8 cellular contexts compared by ENCODE assay signal in the genomic region with DNA sequence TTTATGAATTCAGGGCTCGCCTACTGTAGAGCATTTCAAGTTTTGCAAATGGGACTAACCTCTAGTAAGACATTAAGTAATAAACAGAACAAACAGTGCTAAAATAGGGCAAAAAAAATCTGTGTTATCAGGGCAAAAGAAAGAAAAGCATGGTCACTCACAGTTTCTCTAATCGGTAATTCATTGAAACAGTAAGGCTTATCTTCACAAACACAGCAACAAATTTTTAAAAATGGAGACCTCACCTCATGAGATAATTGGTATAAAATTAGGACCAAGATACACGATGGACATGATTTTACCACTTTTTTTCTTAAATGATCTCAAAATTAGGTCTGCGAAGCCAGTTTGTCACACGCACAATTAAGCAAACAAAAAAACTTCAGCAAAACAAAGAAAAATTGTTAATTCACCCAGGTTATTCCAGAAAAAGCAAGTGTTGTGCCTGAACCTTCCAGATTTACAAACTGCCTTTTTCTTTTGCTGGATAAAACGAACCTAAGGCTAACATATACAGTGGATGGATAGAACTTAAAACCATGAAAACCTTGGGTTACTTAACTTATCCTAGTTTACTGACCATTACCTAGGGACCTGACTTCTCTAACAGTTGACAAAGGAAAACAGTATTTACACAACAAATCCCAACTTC. TPM values are rescaled to one million over a fixed set of nuclear protein-coding genes. Genes with fewer than 3 reads are reported as not detected.
DNase-seq lines count a peak whose midpoint lies in the region; ATAC-seq, FAIRE-seq and TF ChIP-seq lines count a peak whose summit lies in the region.

No MANE protein-coding gene starts in this region.

- H3K36me3 ChIP-seq in HCT116 (ENCODE audit: control insufficient read depth in 1 of 2, insufficient read depth in 2 of 2, low read length in 2 of 2) (peaks cover 6 to 19% of the 10 kb centered on the region in 2 experiments; a peak in 2 of 4 replicates), hepatocyte (replicated peaks; ENCODE audit: insufficient read depth, low read depth) (no peaks in the 10 kb centered on the region), skeletal muscle satellite cell (ENCODE audit: insufficient read depth, low read length) (peaks cover 5% of the 10 kb centered on the region)

- no peak for TF ChIP-seq CTCF in HCT116 (IDR thresholded peaks at IDR 0.05 in 2 of 3, conservative IDR thresholded peaks at IDR 0.05 in 1 of 3; ENCODE audit: borderline replicate concordance in 1 of 3, insufficient read depth in 1 of 3, low read depth in 2 of 3, low read length in 2 of 3)
- TF ChIP-seq CTCF in WI38 (IDR thresholded peaks at IDR 0.05; ENCODE audit: low read depth, low read length) = no peak
- no peak for TF ChIP-seq CTCF in hepatocyte (IDR thresholded peaks at IDR 0.05; ENCODE audit: poor library complexity)

- CTCF ChIA-PET in HCT116 (lab: Charles Lee) = no interaction called here

- H3K9ac ChIP-seq in HCT116 (ENCODE audit: low read length) = peak overlapping the region; percentile 90
- peak overlapping the region; percentile 88 for H3K9ac ChIP-seq in skeletal muscle satellite cell (ENCODE audit: low read depth, low read length)

- no peak for ATAC-seq in HCT116
- no peak for ATAC-seq in HG03442 (IDR thresholded peaks at IDR 0.05; ENCODE audit: unreplicated experiment)

- WGBS in hepatocyte (ENCODE audit: low lambda C conversion rate, missing lambda C conversion rate) = 34% methylated on average over 6 of the region's 6 CpGs

- no peak overlapping the region for H2AFZ ChIP-seq in HCT116 (ENCODE audit: low read depth, low read length, poor library complexity, severe bottlenecking)
- H2AFZ ChIP-seq in hepatocyte = peak overlapping the region; percentile 66

- RAD21 ChIA-PET in HCT116 (lab: Charles Lee; ENCODE audit: low non-redundant PET in 1 of 2, low total read pairs in 2 of 2, uncharacterized antibody in 2 of 2, unreplicated experiment in 2 of 2) = no interaction called here

- no peaks in the 10 kb centered on the region for H3K9me3 ChIP-seq in HCT116 (ENCODE audit: control insufficient read depth in 1 of 2, insufficient read depth in 1 of 2, low read depth in 1 of 2, low read length in 2 of 2)
- no peaks in the 10 kb centered on the region for H3K9me3 ChIP-seq in hepatocyte (ENCODE audit: low read depth)
- no peaks in the 10 kb centered on the region for H3K9me3 ChIP-seq in skeletal muscle satellite cell (replicated peaks; ENCODE audit: low read length)

- peaks cover 9 to 73% of the 10 kb centered on the region in 2 experiments for H3K4me1 ChIP-seq in HCT116 (ENCODE audit: control insufficient read depth in 1 of 2, insufficient read depth in 2 of 2, low read length in 2 of 2)
- H3K4me1 ChIP-seq in hepatocyte (ENCODE audit: insufficient read depth) = peaks cover 43% of the 10 kb centered on the region
- H3K4me1 ChIP-seq in skeletal muscle satellite cell (ENCODE audit: control insufficient read depth, insufficient read depth, low read length) = peaks cover 57% of the 10 kb centered on the region

- H3K9me2 ChIP-seq in HCT116 (ENCODE audit: insufficient read depth) = no peaks in the 10 kb centered on the region
- H3K9me2 ChIP-seq in hepatocyte (replicated peaks; ENCODE audit: insufficient read depth) = no peaks in the 10 kb centered on the region

- no peak for TF ChIP-seq POLR2A in HCT116 (IDR thresholded peaks at IDR 0.05; ENCODE audit: borderline replicate concordance, extremely low read depth, insufficient read depth, insufficient read length)

- no peak for FAIRE-seq in HTR-8/SVneo (lab: Jason Lieb, UNC)

- intact Hi-C loops in HCT116 (cut with micrococcal nuclease) = no loop called here

- H3K4me2 ChIP-seq in HCT116 (ENCODE audit: low read length) (peak overlapping the region; percentile 87), hepatocyte (peak overlapping the region; percentile 75), skeletal muscle satellite cell (ENCODE audit: low read length) (peak overlapping the region; percentile 86)

- BruUV-seq in HCT116 (replicated peaks; lab: Mats Ljungman, UMichigan) = TSS peak; percentile 36

- TF ChIP-seq RAD21 in HCT116 (IDR thresholded peaks at IDR 0.05; ENCODE audit: low read depth) = no peak

- H4K20me1 ChIP-seq in HCT116 (ENCODE audit: insufficient read depth) = peaks cover 21% of the 10 kb centered on the region; the same call in 1 of the 2 replicates
- H4K20me1 ChIP-seq in hepatocyte (ENCODE audit: insufficient read depth, poor library complexity, severe bottlenecking) = peaks cover 17% of the 10 kb centered on the region

- H3K27ac ChIP-seq in HCT116 (ENCODE audit: low read depth, low read length) = peak overlapping the region; percentile 82; the same call in 1 of the 2 replicates
- peak overlapping the region; percentile 94 for H3K27ac ChIP-seq in hepatocyte

- peaks cover 64% of the 10 kb centered on the region for H3K79me2 ChIP-seq in HCT116 (ENCODE audit: insufficient read depth, low read length)
- H3K79me2 ChIP-seq in hepatocyte = peaks cover 65% of the 10 kb centered on the region

- H3K4me3 ChIP-seq in HCT116 (replicated peaks in 1 of 2; ENCODE audit: low read depth in 1 of 2, low read length in 2 of 2) (peak overlapping the region; percentile 82 to 95), WI38 (ENCODE audit: low read depth, low read length) (peak overlapping the region; percentile 81), hepatocyte (peak overlapping the region; percentile 89), skeletal muscle satellite cell (ENCODE audit: low read length) (peak overlapping the region; percentile 91)

- H3K27me3 ChIP-seq in HCT116 (ENCODE audit: insufficient read depth, low read length) (no peaks in the 10 kb centered on the region), hepatocyte (no peaks in the 10 kb centered on the region), skeletal muscle satellite cell (ENCODE audit: control insufficient read depth, insufficient read depth, low read length) (no peaks in the 10 kb centered on the region)

- POLR2A ChIA-PET in HCT116 (lab: Charles Lee) = no interaction called here

- DNase-seq in HCT116 (ENCODE audit: low read depth, low spot score) (no peak), hepatocyte (ENCODE audit: low spot score) (no peak), NCI-H2171 treated with DMSO at 0.1 percent for 48 hours (lab: John Stamatoyannopoulos, UW) (no peak), HTR-8/SVneo (ENCODE audit: insufficient read length, low spot score) (no peak)
- no peak for DNase-seq in activated CD8-positive, alpha-beta memory T cell treated with anti-CD3 and anti-CD28 coated beads, Interleukin-2, amount 50 U/mL, for 4 hours

TF ChIP-seq in HCT116, 20 proteins besides CTCF, POLR2A, EP300 and RAD21:
- TF ChIP-seq JUND (IDR thresholded peaks at IDR 0.05) (no peak), ZNF274 (IDR thresholded peaks at IDR 0.05; ENCODE audit: low read depth, low read length) (no peak), FOSL1 (IDR thresholded peaks at IDR 0.05; ENCODE audit: low read depth) (0 out of 2 replicates have a peak, but pooled peaks have one; percentile 8)
- TF ChIP-seq, protein P1, sequence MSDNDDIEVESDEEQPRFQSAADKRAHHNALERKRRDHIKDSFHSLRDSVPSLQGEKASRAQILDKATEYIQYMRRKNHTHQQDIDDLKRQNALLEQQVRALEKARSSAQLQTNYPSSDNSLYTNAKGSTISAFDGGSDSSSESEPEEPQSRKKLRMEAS (IDR thresholded peaks at IDR 0.05) = no peak

RNA-seq across cellular contexts. Expression of a gene that starts 1.4 kb away (rescaled TPM):
- total RNA-seq in HCT116 (2021; ENCODE audit: unreplicated experiment) (217 TPM), hepatocyte (179 and 182 TPM in 2 replicates)
- 189 and 220 TPM in 2 replicates for polyA plus RNA-seq in HCT116 (2012)
- 101 and 122 TPM in 2 replicates for polyA plus RNA-seq in hepatocyte
- total RNA-seq in skeletal muscle satellite cell (2012; rRNA removed) = 47.4 and 63.1 TPM in 2 replicates
